ENCODE assay signal across 8 cellular contexts in genomic region chr1:43554444-43554992, GRCh38. TPM values are rescaled to one million over a fixed set of nuclear protein-coding genes. Genes with fewer than 3 reads are reported as not detected.
DNase-seq lines count a peak whose midpoint lies in the region; ATAC-seq and TF ChIP-seq lines count a peak whose summit lies in the region.

No MANE protein-coding gene starts in this region.

- no peaks in the 10 kb centered on the region for H3K9me3 Mint-ChIP-seq in activated CD4-positive, alpha-beta T cell treated with anti-CD3 and anti-CD28 coated beads, Interleukin-2, amount 10 ng/mL, durations not matched to agents 24 days and 14 days
- no peaks in the 10 kb centered on the region for H3K9me3 Mint-ChIP-seq in activated T-helper 17 cell treated with anti-CD3 and anti-CD28 coated beads, Interleukin-2, amount 50 U/mL, for 72 hours

- peaks cover 16% of the 10 kb centered on the region for H3K4me1 Mint-ChIP-seq in activated CD4-positive, alpha-beta T cell treated with anti-CD3 and anti-CD28 coated beads, Interleukin-2, amount 10 ng/mL, durations not matched to agents 24 days and 14 days
- peaks cover 12% of the 10 kb centered on the region for H3K4me1 Mint-ChIP-seq in activated T-helper 17 cell treated with anti-CD3 and anti-CD28 coated beads, Interleukin-2, amount 50 U/mL, for 72 hours

- no peak overlapping the region for H3K27ac Mint-ChIP-seq in activated CD4-positive, alpha-beta T cell treated with anti-CD3 and anti-CD28 coated beads, Interleukin-2, amount 10 ng/mL, durations not matched to agents 24 days and 14 days
- peak overlapping the region; percentile 70 for H3K27ac Mint-ChIP-seq in activated T-helper 17 cell treated with anti-CD3 and anti-CD28 coated beads, Interleukin-2, amount 50 U/mL, for 72 hours

- H3K36me3 Mint-ChIP-seq in activated CD4-positive, alpha-beta T cell treated with anti-CD3 and anti-CD28 coated beads, Interleukin-2, amount 10 ng/mL, durations not matched to agents 24 days and 14 days (ENCODE audit: low read depth): no peaks in the 10 kb centered on the region
- H3K36me3 Mint-ChIP-seq in activated T-helper 17 cell treated with anti-CD3 and anti-CD28 coated beads, Interleukin-2, amount 50 U/mL, for 72 hours (ENCODE audit: low read depth): no peaks in the 10 kb centered on the region

- H3K27me3 Mint-ChIP-seq in activated CD4-positive, alpha-beta T cell treated with anti-CD3 and anti-CD28 coated beads, Interleukin-2, amount 10 ng/mL, durations not matched to agents 24 days and 14 days: peaks cover 7% of the 10 kb centered on the region
- peaks cover 9% of the 10 kb centered on the region for H3K27me3 Mint-ChIP-seq in activated T-helper 17 cell treated with anti-CD3 and anti-CD28 coated beads, Interleukin-2, amount 50 U/mL, for 72 hours

- intact Hi-C loops in activated CD4-positive, alpha-beta T cell treated with anti-CD3 and anti-CD28 coated beads, Interleukin-2, amount 10 ng/mL, durations not matched to agents 24 days and 14 days (cut with micrococcal nuclease): no loop called here
- intact Hi-C loops in colonic mucosa (cut with DNase I): no loop called here

- no peak for TF ChIP-seq POLR2A in NB4 (IDR thresholded peaks at IDR 0.05; ENCODE audit: extremely low read depth, insufficient read length)

- TF ChIP-seq CTCF in NB4 (IDR thresholded peaks at IDR 0.05; ENCODE audit: low read depth, low read length) (peak; percentile 71), colonic mucosa (IDR thresholded peaks at IDR 0.05) (no peak)

- H3K9ac ChIP-seq in colonic mucosa (ENCODE audit: low read depth in 2 of 2, low read length in 2 of 2): no peak overlapping the region

- H3K4me3 ChIP-seq in NB4 (ENCODE audit: low read depth, low read length): no peak overlapping the region
- no peak overlapping the region for H3K4me3 ChIP-seq in colonic mucosa

- no peak overlapping the region for H3K27ac ChIP-seq in colonic mucosa

- no peaks in the 10 kb centered on the region for H3K27me3 ChIP-seq in colonic mucosa

- DNase-seq in activated CD4-positive, alpha-beta T cell treated with anti-CD3 and anti-CD28 coated beads, Interleukin-2, amount 10 ng/mL, durations not matched to agents 24 days and 14 days: peak; percentile 82
- DNase-seq in activated CD4-positive, alpha-beta T cell treated with anti-CD3 and anti-CD28 coated beads, Interleukin-2, amount 50 U/mL, for 1 hour: no peak
- DNase-seq in NB4 (ENCODE audit: low read depth): peak; percentile 59
- peak; percentile 50 for DNase-seq in inferior parietal cortex (ENCODE audit: extremely low spot score)
- no peak for DNase-seq in colonic mucosa

- peaks cover 19% of the 10 kb centered on the region for H3K4me1 ChIP-seq in colonic mucosa

- peak; percentile 89 for ATAC-seq in activated T-helper 17 cell treated with anti-CD3 and anti-CD28 coated beads, Interleukin-2, amount 50 U/mL, for 72 hours (replicated peaks)
- no peak for ATAC-seq in GM18867 (IDR thresholded peaks at IDR 0.05; ENCODE audit: unreplicated experiment)
- no peak for ATAC-seq in HG02571 (IDR thresholded peaks at IDR 0.05; ENCODE audit: unreplicated experiment)

- no peaks in the 10 kb centered on the region for H3K36me3 ChIP-seq in colonic mucosa

- no peak overlapping the region for H3K4me3 Mint-ChIP-seq in activated CD4-positive, alpha-beta T cell treated with anti-CD3 and anti-CD28 coated beads, Interleukin-2, amount 10 ng/mL, durations not matched to agents 24 days and 14 days
- H3K4me3 Mint-ChIP-seq in activated T-helper 17 cell treated with anti-CD3 and anti-CD28 coated beads, Interleukin-2, amount 50 U/mL, for 72 hours: no peak overlapping the region

- no peaks in the 10 kb centered on the region for H3K9me3 ChIP-seq in colonic mucosa

RNA-seq across cellular contexts. Expression of gene PTPRF, which starts 23.8 kb away (rescaled TPM):
- 2.1 and 2.7 TPM in 2 replicates for total RNA-seq in activated CD4-positive, alpha-beta T cell treated with anti-CD3 and anti-CD28 coated beads, Interleukin-2, amount 10 ng/mL, durations not matched to agents 24 days and 14 days
- 10 to 100 TPM in 1 of 2 donors, 1 to 10 TPM in 1; 6.3 to 30.7 TPM for total RNA-seq in activated T-helper 17 cell treated with anti-CD3 and anti-CD28 coated beads, Interleukin-2, amount 50 U/mL, for 72 hours
- total RNA-seq in colonic mucosa: 100 to 1,000 TPM; 351 to 449 TPM

Comparison
In these comparisons a context has a peak if more than half of its experiments do, and no peak if none do; other contexts are left out.
1. DNase-seq: peak in activated CD4-positive, alpha-beta T cell treated with anti-CD3 and anti-CD28 coated beads, Interleukin-2, amount 10 ng/mL, durations not matched to agents 24 days and 14 days (single experiment), NB4 (single experiment) and inferior parietal cortex (single experiment); none in activated CD4-positive, alpha-beta T cell treated with anti-CD3 and anti-CD28 coated beads, Interleukin-2, amount 50 U/mL, for 1 hour (single experiment) and colonic mucosa (single experiment).
2. RNA of gene PTPRF, which starts 23.8 kb away (total RNA-seq): 351 to 449 TPM in colonic mucosa; 6.3 to 30.7 TPM in activated T-helper 17 cell treated with anti-CD3 and anti-CD28 coated beads, Interleukin-2, amount 50 U/mL, for 72 hours and 2.1 to 2.7 TPM in activated CD4-positive, alpha-beta T cell treated with anti-CD3 and anti-CD28 coated beads, Interleukin-2, amount 10 ng/mL, durations not matched to agents 24 days and 14 days; every median in the first group is over 10 times any median in the second.